In genomic region chr3:41363830-41364523, GRCh38 we compare ENCODE assay signal across 1 cellular context.
TF ChIP-seq lines count a peak whose summit lies in the region.

No MANE protein-coding gene starts in this region.

TF ChIP-seq in WTC11, 78 proteins besides CTCF, POLR2A, EP300 and RAD21 (continued from another document):
- no peak for TF ChIP-seq ZNF532 (CRISPR knock-in tag; IDR thresholded peaks at IDR 0.05; ENCODE audit: borderline replicate concordance)
